In the genomic region with DNA sequence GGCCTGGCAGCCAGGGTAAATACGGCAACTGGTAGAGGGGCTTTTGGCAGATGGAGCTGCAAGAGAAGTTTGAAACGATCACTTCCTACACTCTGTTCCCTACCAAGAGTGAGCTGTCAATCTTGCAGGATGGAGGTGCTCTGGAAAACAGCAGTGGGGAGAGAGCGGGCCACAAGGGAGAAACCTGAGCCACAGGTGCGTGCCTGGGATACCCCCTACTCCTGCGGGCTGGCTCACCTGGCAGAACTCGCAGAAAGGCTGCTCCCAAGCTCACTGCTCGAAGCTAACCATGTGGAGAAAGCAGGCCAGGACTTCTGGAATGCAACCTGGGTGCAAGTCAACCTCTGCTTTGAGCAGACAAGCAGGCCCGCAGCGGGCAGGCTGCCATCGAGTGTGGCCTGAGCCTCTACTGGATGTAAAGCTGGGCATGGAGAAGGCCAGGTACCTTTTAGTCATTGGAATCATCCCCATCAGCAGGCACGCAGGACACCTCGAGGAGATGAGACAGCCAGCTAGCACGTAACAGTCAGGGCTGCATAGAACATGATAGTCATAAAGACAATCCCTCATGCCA, we compare ENCODE assay signal across 7 cellular contexts.
DNase-seq lines count a peak whose midpoint lies in the region; ATAC-seq, FAIRE-seq and TF ChIP-seq lines count a peak whose summit lies in the region.
"Not testable (repeated sequence)": the region's sequence is repeated elsewhere in the genome, so short reads cannot be mapped to it uniquely, and the experiment has no call there.

No MANE protein-coding gene starts in this region.

- not testable (repeated sequence) for H3K9me3 Mint-ChIP-seq in GM23338, nephron

- BruUV-seq in K562 (replicated peaks; lab: Mats Ljungman, UMichigan), result not testable (repeated sequence)
- BruUV-seq in HepG2 (replicated peaks; lab: Mats Ljungman, UMichigan), result TSS peak; percentile 91

- not testable (repeated sequence) for H3K27me3 Mint-ChIP-seq in GM23338 (ENCODE audit: insufficient read depth, low read depth, poor library complexity); nephron (ENCODE audit: low read depth)

- H3K36me3 ChIP-seq in GM23338 (ENCODE audit: insufficient read depth); K562 (ENCODE audit: control insufficient read depth, insufficient read depth, low read length); HepG2 (replicated peaks in 1 of 2; ENCODE audit: control insufficient read depth in 1 of 2, insufficient read depth in 2 of 2, low read length in 2 of 2); thyroid gland: not testable (repeated sequence)

- H3K27me3 ChIP-seq in GM23338 (ENCODE audit: insufficient read depth); K562 (ENCODE audit: control insufficient read depth in 2 of 2, insufficient read depth in 2 of 2, low read length in 2 of 2); HepG2 (ENCODE audit: control insufficient read depth in 1 of 2, insufficient read depth in 2 of 2, low read length in 2 of 2); thyroid gland: not testable (repeated sequence)

- not testable (repeated sequence) for H3K4me3 ChIP-seq in GM23338; K562; HepG2 (replicated peaks in 1 of 3; ENCODE audit: insufficient read depth in 1 of 3, low read depth in 2 of 3, low read length in 3 of 3); thyroid gland (replicated peaks in 1 of 3)

- not testable (repeated sequence) for H4K20me1 ChIP-seq in GM23338 (replicated peaks; ENCODE audit: insufficient read depth); K562 (replicated peaks; ENCODE audit: control insufficient read depth, insufficient read depth, low read length); HepG2 (ENCODE audit: insufficient read depth, low read length)

- not testable (repeated sequence) for H3K4me2 ChIP-seq in GM23338; K562 (ENCODE audit: insufficient read depth, low read length)
- 0 out of 2 replicates have a peak overlapping the region, but pooled peaks have one; percentile 43 for H3K4me2 ChIP-seq in HepG2 (ENCODE audit: low read depth, low read length)

- in situ Hi-C loops in K562 (cut with MboI); HepG2 (cut with HindIII; ENCODE audit: extremely low pct_ligation_motif_present, low pct_unique_long_range_greater_than_20kb): not testable (repeated sequence)

- not testable (repeated sequence) for H3K4me1 Mint-ChIP-seq in GM23338, nephron

- POLR2A ChIA-PET in K562 (lab: Yijun Ruan, JAX); HepG2 (lab: Yijun Ruan, JAX): not testable (repeated sequence)

- not testable (repeated sequence) for H2AFZ ChIP-seq in GM23338; K562 (ENCODE audit: low read depth, low read length); HepG2 (ENCODE audit: low read length)

- H3K9me2 ChIP-seq in GM23338 (ENCODE audit: insufficient read depth), result not testable (repeated sequence)

- not testable (repeated sequence) for TF ChIP-seq POLR2A in K562 (conservative IDR thresholded peaks at IDR 0.05); HepG2 (IDR thresholded peaks at IDR 0.05; ENCODE audit: insufficient read depth in 1 of 2, low read depth in 2 of 2, low read length in 2 of 2); thyroid gland (IDR thresholded peaks at IDR 0.05)

- H3K9me1 ChIP-seq in K562 (ENCODE audit: control insufficient read depth, insufficient read depth, low read length), result not testable (repeated sequence)

- H3K79me2 ChIP-seq in GM23338 (replicated peaks; ENCODE audit: insufficient read depth); HepG2 (ENCODE audit: insufficient read depth, low read length): not testable (repeated sequence)
- H3K79me2 ChIP-seq in K562 (ENCODE audit: control insufficient read depth, insufficient read depth, low read length), result peaks cover 14% of the 10 kb centered on the region

- not testable (repeated sequence) for TF ChIP-seq EP300 in K562 (IDR thresholded peaks at IDR 0.05; ENCODE audit: low read length); HepG2 (IDR thresholded peaks at IDR 0.05; ENCODE audit: low read depth in 2 of 2, low read length in 2 of 2); HepG2 (CRISPR knock-in tag; IDR thresholded peaks at IDR 0.05; ENCODE audit: borderline replicate concordance)

- intact Hi-C loops in K562 (cut with micrococcal nuclease); left ventricle myocardium superior (cut with micrococcal nuclease); HepG2 (cut with micrococcal nuclease; ENCODE audit: unreplicated experiment); thyroid gland (cut with DNase I): not testable (repeated sequence)

- H3K27ac ChIP-seq in GM23338 (ENCODE audit: low read depth); K562 (ENCODE audit: extremely low read depth, low read depth, low read length); thyroid gland: not testable (repeated sequence)
- H3K27ac ChIP-seq in HepG2 (ENCODE audit: extremely low read length, insufficient read depth, low read length), result peak overlapping the region; percentile 9

- H3F3A ChIP-seq in GM23338 (replicated peaks; ENCODE audit: low read depth), result not testable (repeated sequence)

- not testable (repeated sequence) for H3K9ac ChIP-seq in K562 (ENCODE audit: insufficient read depth in 1 of 2, low read depth in 2 of 2, low read length in 2 of 2); HepG2 (ENCODE audit: insufficient read depth, low read depth, low read length)

- CTCF ChIA-PET in K562 (lab: Yijun Ruan, JAX; ENCODE audit: low intra/inter-chr PET ratio); HepG2 (lab: Yijun Ruan, JAX; ENCODE audit: low intra/inter-chr PET ratio, low total read pairs): not testable (repeated sequence)

- TF ChIP-seq RAD21 in K562 (CRISPR knock-in tag; conservative IDR thresholded peaks at IDR 0.05 in 1 of 2, IDR thresholded peaks at IDR 0.05 in 1 of 2); HepG2 (CRISPR knock-in tag; IDR thresholded peaks at IDR 0.05): not testable (repeated sequence)

- TF ChIP-seq CTCF in GM23338 (conservative IDR thresholded peaks at IDR 0.05; ENCODE audit: low read depth in 2 of 2); K562 (IDR thresholded peaks at IDR 0.05 in 2 of 3, conservative IDR thresholded peaks at IDR 0.05 in 1 of 3; ENCODE audit: insufficient read depth in 2 of 3, low read depth in 1 of 3, low read length in 3 of 3); HepG2 (CRISPR knock-in tag; IDR thresholded peaks at IDR 0.05); nephron (IDR thresholded peaks at IDR 0.05; ENCODE audit: unreplicated experiment in 3 of 3); thyroid gland (IDR thresholded peaks at IDR 0.05): not testable (repeated sequence)

- ATAC-seq in GM23338, result peak; percentile 57
- peak; percentile 12; the same call in 2 of the 3 replicates for ATAC-seq in SK-N-SH treated with all-trans-retinoic acid at 6 μM for 48 hours
- not testable (repeated sequence) for ATAC-seq in K562, left ventricle myocardium superior
- peak; percentile 74 for ATAC-seq in HepG2

- H3K27ac Mint-ChIP-seq in GM23338, result not testable (repeated sequence)
- peak overlapping the region in 2 of 3 experiments; percentile 95 to 97 for H3K27ac Mint-ChIP-seq in nephron

- not testable (repeated sequence) for H3K36me3 Mint-ChIP-seq in GM23338 (ENCODE audit: low read depth); nephron (ENCODE audit: low read depth)

- H3K9me3 ChIP-seq in K562 (replicated peaks; ENCODE audit: control insufficient read depth, insufficient read depth, low read depth, low read length); HepG2 (ENCODE audit: low read length); thyroid gland: not testable (repeated sequence)

- not testable (repeated sequence) for DNase-seq in GM23338 (ENCODE audit: low spot score); K562 (ENCODE audit: extremely low read depth in 1 of 4, low spot score in 3 of 4); HepG2 (ENCODE audit: low spot score)
- peak; percentile 34 for DNase-seq in left ventricle myocardium superior
- DNase-seq in thyroid gland, result peak; percentile 78 to 83

- WGBS in K562 (ENCODE audit: insufficient coverage, low coverage, missing lambda C conversion rate), result 94% methylated on average over 3 of the region's 13 CpGs
- 54% methylated on average over 3 of the region's 13 CpGs for WGBS in HepG2 (ENCODE audit: low lambda C conversion rate)
- WGBS in thyroid gland, 2 donors, result no CpG with 5 or more reads among the region's 13 CpGs

- H3K4me1 ChIP-seq in GM23338 (ENCODE audit: insufficient read depth), result not testable (repeated sequence)
- H3K4me1 ChIP-seq in K562 (replicated peaks in 1 of 2; ENCODE audit: control insufficient read depth in 2 of 2, insufficient read depth in 2 of 2, low read length in 2 of 2), result peaks cover 0 to 11% of the 10 kb centered on the region in 2 experiments; a peak in 3 of 5 replicates
- H3K4me1 ChIP-seq in HepG2 (ENCODE audit: insufficient read depth, low read length), result peaks cover 33% of the 10 kb centered on the region
- peaks cover 0 to 12% of the 10 kb centered on the region in 2 donors for H3K4me1 ChIP-seq in thyroid gland

- H3K4me3 Mint-ChIP-seq in GM23338, nephron: not testable (repeated sequence)

- peak; percentile 26 for FAIRE-seq in K562 (lab: Jason Lieb, UNC)
- not testable (repeated sequence) for FAIRE-seq in HepG2 (lab: Jason Lieb, UNC)
